Comparison of ENCODE assay signal across 13 cellular contexts in the genomic region with DNA sequence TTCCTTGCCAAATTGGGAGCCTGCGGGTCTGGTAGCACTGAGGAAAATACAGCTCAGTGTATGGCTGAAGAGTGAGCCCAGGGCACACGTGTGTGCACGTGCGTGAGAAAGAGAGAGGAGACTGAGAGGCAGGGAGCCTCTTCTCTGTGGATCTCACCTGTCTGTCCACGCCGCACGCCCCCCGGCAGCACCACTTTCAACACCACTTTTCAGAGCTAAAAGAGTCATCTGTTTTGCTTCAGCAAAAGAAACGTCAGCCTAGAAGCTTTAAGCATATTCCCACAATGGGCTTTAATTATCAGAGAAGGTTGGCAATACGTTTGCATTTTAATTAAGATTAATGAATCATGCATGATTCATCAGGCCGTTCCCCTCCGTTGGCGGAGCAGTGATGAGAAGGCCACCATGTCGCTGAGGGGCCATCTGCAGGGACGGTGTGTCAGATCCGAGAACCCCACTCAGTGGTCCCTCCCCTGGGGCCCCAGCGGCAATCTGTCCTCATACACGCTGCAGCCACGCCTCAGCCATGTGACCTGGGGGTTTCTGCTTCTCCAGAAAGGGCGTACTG. TPM values are rescaled to one million over a fixed set of nuclear protein-coding genes. Genes with fewer than 3 reads are reported as not detected.
A peak's percentile ranks its signal among the peaks of the same experiment; 100 is the strongest.
DNase-seq lines count a peak whose midpoint lies in the region; FAIRE-seq and TF ChIP-seq lines count a peak whose summit lies in the region.
"Had no signal": no experiment of that assay in that cellular context is flagged by ENCODE, and none has a peak within 500 bp of the region (broad histone marks: within the 10 kb centered on the region; RNA-seq: fewer than 3 reads in every experiment).

No MANE protein-coding gene starts in this region.

- TF ChIP-seq CTCF in epithelial cell of esophagus (IDR thresholded peaks at IDR 0.05; ENCODE audit: insufficient read depth, low read depth, low read length, missing control alignments) (no peak), WERI-Rb-1 (IDR thresholded peaks at IDR 0.05; ENCODE audit: low read depth, low read length) (no peak), kidney (IDR thresholded peaks at IDR 0.05; ENCODE audit: borderline replicate concordance, extremely low read depth, insufficient read depth) (no peak)

- H3K27me3 ChIP-seq in WERI-Rb-1 (ENCODE audit: insufficient read depth, low read depth, severe bottlenecking) = no peaks in the 10 kb centered on the region

- H3K9me3 Mint-ChIP-seq in activated CD4-positive, alpha-beta T cell treated with anti-CD3 and anti-CD28 coated beads, Interleukin-2, amount 10 ng/mL, durations not matched to agents 24 days and 14 days = no peaks in the 10 kb centered on the region

- H3K4me1 Mint-ChIP-seq in activated CD4-positive, alpha-beta T cell treated with anti-CD3 and anti-CD28 coated beads, Interleukin-2, amount 10 ng/mL, durations not matched to agents 24 days and 14 days = peaks cover 4% of the 10 kb centered on the region

- H3K4me3 ChIP-seq in epithelial cell of esophagus (ENCODE audit: low read length) (peak overlapping the region; percentile 28), skin epidermis (peak overlapping the region in 3 of 7 experiments; percentile 4 to 34 (median 8)), WERI-Rb-1 (ENCODE audit: low read depth, low read length) (no peak overlapping the region), kidney (ENCODE audit: low read length in 2 of 2) (no peak overlapping the region)
- H3K4me3 ChIP-seq: tibial artery had no signal

- H3K9me3 ChIP-seq in WERI-Rb-1 (ENCODE audit: severe bottlenecking) = no peaks in the 10 kb centered on the region
- no peaks in the 10 kb centered on the region for H3K9me3 ChIP-seq in kidney (ENCODE audit: control insufficient read depth in 1 of 2, low read length in 2 of 2)
- H3K9me3 ChIP-seq: tibial artery had no signal

- H3K36me3 ChIP-seq in WERI-Rb-1 (no peaks in the 10 kb centered on the region), kidney (ENCODE audit: control insufficient read depth in 1 of 2, insufficient read depth in 2 of 2, low read length in 2 of 2) (no peaks in the 10 kb centered on the region)
- H3K36me3 ChIP-seq: tibial artery had no signal

- no peak for FAIRE-seq in kidney (lab: Jason Lieb, UNC)
- FAIRE-seq: GM19239 had no signal

- intact Hi-C loops in activated CD4-positive, alpha-beta T cell treated with anti-CD3 and anti-CD28 coated beads, Interleukin-2, amount 10 ng/mL, durations not matched to agents 24 days and 14 days (cut with micrococcal nuclease) = no loop called here
- intact Hi-C loops in kidney (cut with DNase I) = no loop called here

- peaks cover 0 to 3% of the 10 kb centered on the region in 2 donors for H3K4me1 ChIP-seq in kidney (ENCODE audit: control insufficient read depth in 1 of 2, insufficient read depth in 1 of 2, low read depth in 1 of 2, low read length in 2 of 2)
- H3K4me1 ChIP-seq: tibial artery had no signal

- H3K27me3 Mint-ChIP-seq in activated CD4-positive, alpha-beta T cell treated with anti-CD3 and anti-CD28 coated beads, Interleukin-2, amount 10 ng/mL, durations not matched to agents 24 days and 14 days = no peaks in the 10 kb centered on the region

- DNase-seq in DMS79 treated with DMSO at 0.1 percent for 48 hours (lab: John Stamatoyannopoulos, UW) (peak; percentile 72), DMS79 (lab: John Stamatoyannopoulos, UW) (no peak), NCI-H69 (lab: John Stamatoyannopoulos, UW) (peak; percentile 90), epithelial cell of esophagus (ENCODE audit: low read depth) (peak; percentile 61), WERI-Rb-1 (no peak), kidney (no peak)
- DNase-seq in activated CD4-positive, alpha-beta T cell treated with anti-CD3 and anti-CD28 coated beads, Interleukin-2, amount 10 ng/mL, durations not matched to agents 24 days and 14 days = no peak
- DNase-seq: 8988T, DMS153, kidney glomerular epithelial cell, tibial artery had no signal

- H3K27ac ChIP-seq in skin epidermis (peak overlapping the region; percentile 19 to 94 (median 82)), WERI-Rb-1 (no peak overlapping the region), kidney (ENCODE audit: low read depth in 2 of 2, low read length in 2 of 2) (no peak overlapping the region)
- H3K27ac ChIP-seq: tibial artery had no signal

- no peak overlapping the region for H3K9ac ChIP-seq in kidney (ENCODE audit: low read length in 2 of 2)

- no peak overlapping the region for H3K4me3 Mint-ChIP-seq in activated CD4-positive, alpha-beta T cell treated with anti-CD3 and anti-CD28 coated beads, Interleukin-2, amount 10 ng/mL, durations not matched to agents 24 days and 14 days

- no peak overlapping the region for H3K27ac Mint-ChIP-seq in activated CD4-positive, alpha-beta T cell treated with anti-CD3 and anti-CD28 coated beads, Interleukin-2, amount 10 ng/mL, durations not matched to agents 24 days and 14 days

- no peaks in the 10 kb centered on the region for H3K36me3 Mint-ChIP-seq in activated CD4-positive, alpha-beta T cell treated with anti-CD3 and anti-CD28 coated beads, Interleukin-2, amount 10 ng/mL, durations not matched to agents 24 days and 14 days (ENCODE audit: low read depth)

RNA-seq across cellular contexts. Expression of gene SIK1, which starts 56.8 kb away (rescaled TPM):
- 11.8 and 12.5 TPM in 2 replicates for total RNA-seq in activated CD4-positive, alpha-beta T cell treated with anti-CD3 and anti-CD28 coated beads, Interleukin-2, amount 10 ng/mL, durations not matched to agents 24 days and 14 days
- total RNA-seq in kidney = 24.9 TPM
- 3.4 TPM for polyA plus RNA-seq in kidney (ENCODE audit: insufficient read depth, low read depth, low replicate concordance)

Comparison
In these comparisons a context has a peak if more than half of its experiments do, and no peak if none do; other contexts are left out.
1. DNase-seq: peak in DMS79 treated with DMSO at 0.1 percent for 48 hours (single experiment), NCI-H69 (single experiment) and epithelial cell of esophagus (single experiment); none in DMS79 (single experiment), activated CD4-positive, alpha-beta T cell treated with anti-CD3 and anti-CD28 coated beads, Interleukin-2, amount 10 ng/mL, durations not matched to agents 24 days and 14 days (single experiment), WERI-Rb-1 (single experiment) and kidney (single experiment).
2. H3K27ac ChIP-seq: peak in skin epidermis (21 of 21); none in WERI-Rb-1 (single experiment) and kidney (0 of 2).